1 cellular context compared by ENCODE assay signal in the genomic region with DNA sequence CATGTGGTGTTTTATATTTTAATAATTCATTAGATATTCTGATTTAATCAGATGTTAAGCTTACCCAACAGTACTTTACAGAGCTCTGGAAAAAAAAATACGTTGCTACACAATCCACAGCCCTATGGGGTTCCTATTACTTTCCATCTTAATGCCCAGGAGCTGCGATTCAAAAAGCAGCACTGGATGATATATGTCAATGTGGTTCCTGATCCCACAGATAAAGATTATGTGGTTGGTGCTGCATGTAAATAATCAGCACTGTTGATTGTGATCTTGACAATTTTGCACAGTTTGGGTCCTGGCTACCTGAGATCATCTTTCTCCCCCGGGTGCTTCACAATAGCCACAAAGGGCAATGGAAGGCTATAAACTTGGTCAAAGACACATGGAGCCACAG.
TF ChIP-seq lines count a peak whose summit lies in the region.

No MANE protein-coding gene starts in this region.

TF ChIP-seq in IMR-90, 13 proteins besides CTCF, POLR2A, EP300 and RAD21:
- TF ChIP-seq CEBPB (IDR thresholded peaks at IDR 0.05; ENCODE audit: low read depth, low read length) (no peak), MXI1 (IDR thresholded peaks at IDR 0.05; ENCODE audit: borderline replicate concordance, low read depth, low read length) (no peak), ELK1 (IDR thresholded peaks at IDR 0.05; ENCODE audit: borderline replicate concordance, low read depth, low read length) (no peak), RCOR1 (IDR thresholded peaks at IDR 0.05; ENCODE audit: insufficient replicate concordance, low read length) (no peak), NFE2L2 (IDR thresholded peaks at IDR 0.05; ENCODE audit: low read depth, low read length) (no peak), MAFK (IDR thresholded peaks at IDR 0.05; ENCODE audit: low read depth, low read length) (no peak), CHD1 (IDR thresholded peaks at IDR 0.05; ENCODE audit: low read depth, low read length) (no peak), RFX5 (IDR thresholded peaks at IDR 0.05; ENCODE audit: low read depth, low read length) (no peak), SMC3 (IDR thresholded peaks at IDR 0.05; ENCODE audit: low read depth, low read length) (no peak), MAZ (IDR thresholded peaks at IDR 0.05; ENCODE audit: borderline replicate concordance, low read depth, low read length) (no peak), FOS (IDR thresholded peaks at IDR 0.05; ENCODE audit: low read depth, low read length) (no peak), BHLHE40 (IDR thresholded peaks at IDR 0.05; ENCODE audit: low read depth, low read length) (no peak)
- TF ChIP-seq, protein P1, sequence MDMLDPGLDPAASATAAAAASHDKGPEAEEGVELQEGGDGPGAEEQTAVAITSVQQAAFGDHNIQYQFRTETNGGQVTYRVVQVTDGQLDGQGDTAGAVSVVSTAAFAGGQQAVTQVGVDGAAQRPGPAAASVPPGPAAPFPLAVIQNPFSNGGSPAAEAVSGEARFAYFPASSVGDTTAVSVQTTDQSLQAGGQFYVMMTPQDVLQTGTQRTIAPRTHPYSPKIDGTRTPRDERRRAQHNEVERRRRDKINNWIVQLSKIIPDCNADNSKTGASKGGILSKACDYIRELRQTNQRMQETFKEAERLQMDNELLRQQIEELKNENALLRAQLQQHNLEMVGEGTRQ (IDR thresholded peaks at IDR 0.05; ENCODE audit: low read depth, low read length), result no peak
TF ChIP-seq in IMR-90: peak in this region for 0.
